ENCODE assay signal across 15 cellular contexts in genomic region chr5:151903243-151903653, GRCh38. TPM values are rescaled to one million over a fixed set of nuclear protein-coding genes. Genes with fewer than 3 reads are reported as not detected.
DNase-seq lines count a peak whose midpoint lies in the region; ATAC-seq and TF ChIP-seq lines count a peak whose summit lies in the region.
"Had no signal": no experiment of that assay in that cellular context is flagged by ENCODE, and none has a peak within 500 bp of the region (broad histone marks: within the 10 kb centered on the region; RNA-seq: fewer than 3 reads in every experiment).

No MANE protein-coding gene starts in this region.

- DNase-seq in glomerular visceral epithelial cell (ENCODE audit: extremely low spot score) (peak; percentile 25), psoas muscle (no peak), foreskin melanocyte (no peak)
- no peak for DNase-seq in activated CD4-positive, alpha-beta T cell treated with anti-CD3 and anti-CD28 coated beads for 36 hours
- no peak for DNase-seq in activated effector memory CD4-positive, alpha-beta T cell treated with Interleukin-2 at 50 U/mL for 16 hours
- DNase-seq: HFFc6; NCI-H2081; stimulated activated CD4-positive, alpha-beta T cell treated with anti-CD3 and anti-CD28 coated beads, Interleukin-2, amount 100 ng/mL, for 24 hours had no signal

- no peaks in the 10 kb centered on the region for H3K36me3 Mint-ChIP-seq in activated CD4-positive, alpha-beta T cell treated with anti-CD3 and anti-CD28 coated beads for 36 hours (ENCODE audit: low read depth)
- H3K36me3 Mint-ChIP-seq: natural killer cell treated with Interleukin-12 subunit alpha and Interleukin-12 subunit beta and Interleukin-15 and Interleukin-18, amount 100 ng/mL, for 72 hours had no signal

- no peaks in the 10 kb centered on the region for H3K36me3 ChIP-seq in psoas muscle (ENCODE audit: insufficient read depth in 1 of 2, low read depth in 1 of 2)
- H3K36me3 ChIP-seq: breast epithelium, tibial nerve had no signal

- no peaks in the 10 kb centered on the region for H3K27me3 ChIP-seq in psoas muscle (ENCODE audit: insufficient read depth in 3 of 3, low read length in 2 of 3)
- H3K27me3 ChIP-seq: breast epithelium, tibial nerve had no signal

- CTCF ChIA-PET in activated CD4-positive, alpha-beta T cell treated with anti-CD3 and anti-CD28 coated beads for 36 hours (lab: Charles Lee), result interaction anchor here (0.6 kb wide), 1 partner anchor 21 kb away, joined by 3 read pairs; no protein-coding TSS in a partner anchor

- WGBS in psoas muscle, 3 donors, result 60 to 67% (median 61%) methylated on average over 2 of the region's 2 CpGs

- POLR2A ChIA-PET in activated CD4-positive, alpha-beta T cell treated with anti-CD3 and anti-CD28 coated beads for 36 hours (lab: Charles Lee), result no interaction called here

- H3K4me1 Mint-ChIP-seq in activated CD4-positive, alpha-beta T cell treated with anti-CD3 and anti-CD28 coated beads for 36 hours, result no peaks in the 10 kb centered on the region

- no peak overlapping the region for H3K27ac Mint-ChIP-seq in activated CD4-positive, alpha-beta T cell treated with anti-CD3 and anti-CD28 coated beads for 36 hours
- H3K27ac Mint-ChIP-seq: HFFc6; natural killer cell treated with Interleukin-12 subunit alpha and Interleukin-12 subunit beta and Interleukin-15 and Interleukin-18, amount 100 ng/mL, for 72 hours had no signal

- H3K27ac ChIP-seq in psoas muscle, result no peak overlapping the region
- H3K27ac ChIP-seq: breast epithelium, SK-N-MC, tibial nerve had no signal

- H3K27me3 Mint-ChIP-seq in activated CD4-positive, alpha-beta T cell treated with anti-CD3 and anti-CD28 coated beads for 36 hours, result peaks cover 2% of the 10 kb centered on the region

- no peaks in the 10 kb centered on the region for H3K9me3 Mint-ChIP-seq in activated CD4-positive, alpha-beta T cell treated with anti-CD3 and anti-CD28 coated beads for 36 hours (ENCODE audit: low read depth)
- H3K9me3 Mint-ChIP-seq: HFFc6; natural killer cell treated with Interleukin-12 subunit alpha and Interleukin-12 subunit beta and Interleukin-15 and Interleukin-18, amount 100 ng/mL, for 72 hours had no signal

- H3K4me1 ChIP-seq in psoas muscle, result no peaks in the 10 kb centered on the region
- H3K4me1 ChIP-seq: breast epithelium had no signal

- no peak overlapping the region for H3K4me3 ChIP-seq in psoas muscle
- H3K4me3 ChIP-seq: breast epithelium, SK-N-MC, tibial nerve had no signal

- no peak for TF ChIP-seq CTCF in psoas muscle (IDR thresholded peaks at IDR 0.05)

- H3K4me3 Mint-ChIP-seq in activated CD4-positive, alpha-beta T cell treated with anti-CD3 and anti-CD28 coated beads for 36 hours, result no peak overlapping the region
- H3K4me3 Mint-ChIP-seq: HFFc6; natural killer cell treated with Interleukin-12 subunit alpha and Interleukin-12 subunit beta and Interleukin-15 and Interleukin-18, amount 100 ng/mL, for 72 hours had no signal

- intact Hi-C loops in activated CD4-positive, alpha-beta T cell treated with anti-CD3 and anti-CD28 coated beads for 36 hours (cut with DNase I, micrococcal nuclease), result no loop called here
- intact Hi-C loops in psoas muscle (cut with DNase I), result no loop called here

- no peaks in the 10 kb centered on the region for H3K9me3 ChIP-seq in psoas muscle
- H3K9me3 ChIP-seq: breast epithelium, tibial nerve had no signal

- ATAC-seq in GM18517 (IDR thresholded peaks at IDR 0.05; ENCODE audit: unreplicated experiment) (peak; percentile 96), GM21526 (IDR thresholded peaks at IDR 0.05; ENCODE audit: low FRiP score, unreplicated experiment) (peak; percentile 93), HG03103 (IDR thresholded peaks at IDR 0.05; ENCODE audit: low read depth, unreplicated experiment) (peak; percentile 88), psoas muscle (no peak)
- ATAC-seq in activated CD4-positive, alpha-beta T cell treated with anti-CD3 and anti-CD28 coated beads for 36 hours, result no peak
- ATAC-seq: natural killer cell treated with Interleukin-12 subunit alpha and Interleukin-12 subunit beta and Interleukin-15 and Interleukin-18, amount 100 ng/mL, for 72 hours had no signal

RNA-seq across cellular contexts. Expression of gene GLRA1, which starts 21.4 kb away (rescaled TPM):
- total RNA-seq in activated CD4-positive, alpha-beta T cell treated with anti-CD3 and anti-CD28 coated beads for 36 hours, result not detected
- not detected for total RNA-seq in psoas muscle
- not detected for polyA plus RNA-seq in psoas muscle
- total RNA-seq: breast epithelium; HFFc6; natural killer cell treated with Interleukin-12 subunit alpha and Interleukin-12 subunit beta and Interleukin-15 and Interleukin-18, amount 100 ng/mL, for 72 hours; tibial nerve had no signal

Comparison
In these comparisons a context has a peak if more than half of its experiments do, and no peak if none do; other contexts are left out.
1. ATAC-seq: peak in GM18517 (single experiment), GM21526 (single experiment) and HG03103 (single experiment); none in activated CD4-positive, alpha-beta T cell treated with anti-CD3 and anti-CD28 coated beads for 36 hours (single experiment) and psoas muscle (0 of 4).